In the genomic region with DNA sequence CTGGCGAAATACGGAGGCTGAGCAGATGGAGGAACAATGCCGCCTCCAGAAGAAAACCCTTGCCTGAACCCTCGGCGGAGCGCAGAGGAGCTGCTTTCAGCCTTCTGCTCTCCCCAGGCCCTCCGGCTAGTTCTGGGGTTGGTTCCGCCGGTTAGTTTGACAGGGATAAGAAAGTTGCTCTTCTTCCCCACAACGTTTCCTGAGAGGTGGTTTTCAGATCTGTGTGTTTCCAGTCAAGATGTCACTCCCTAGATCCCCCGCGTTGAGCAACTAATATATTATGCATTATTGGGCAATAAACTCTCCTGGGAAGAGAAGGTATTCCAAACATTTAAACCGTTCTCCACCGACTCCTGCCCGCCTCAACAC, we compare ENCODE assay signal across 9 cellular contexts. TPM values are rescaled to one million over a fixed set of nuclear protein-coding genes. Genes with fewer than 3 reads are reported as not detected.
DNase-seq lines count a peak whose midpoint lies in the region; ATAC-seq, FAIRE-seq and TF ChIP-seq lines count a peak whose summit lies in the region.
"Had no signal": no experiment of that assay in that cellular context is flagged by ENCODE, and none has a peak within 500 bp of the region (broad histone marks: within the 10 kb centered on the region; RNA-seq: fewer than 3 reads in every experiment).

No MANE protein-coding gene starts in this region.

- H3K4me1 ChIP-seq in psoas muscle, result peaks cover 11% of the 10 kb centered on the region

- peak; percentile 63 for DNase-seq in EL
- DNase-seq in RCC 7860 (ENCODE audit: low spot score), result peak; percentile 23
- DNase-seq in Right ventricle myocardium superior, result no peak
- DNase-seq in psoas muscle, result no peak
- no peak for DNase-seq in NAMALWA (ENCODE audit: low spot score)
- DNase-seq in kidney tubule cell (ENCODE audit: low spot score), result no peak
- DNase-seq: stimulated activated naive CD8-positive, alpha-beta T cell treated with anti-CD3 and anti-CD28 coated beads, Interleukin-15, amount 100 ng/mL, for 72 hours had no signal

- FAIRE-seq in RCC 7860 (lab: Jason Lieb, UNC), result no peak

- H3K36me3 ChIP-seq in psoas muscle (ENCODE audit: insufficient read depth in 1 of 2, low read depth in 1 of 2), result no peaks in the 10 kb centered on the region

- WGBS in psoas muscle, 3 donors, result 4 to 7% (median 6%) methylated on average over 15 of the region's 15 CpGs

- H3K27ac ChIP-seq in psoas muscle, result peak overlapping the region; percentile 62

- H3K27me3 ChIP-seq in psoas muscle (ENCODE audit: insufficient read depth in 3 of 3, low read length in 2 of 3), result peaks cover 0 to 40% (median 0%) of the 10 kb centered on the region in 3 donors

- H3K4me3 ChIP-seq in psoas muscle, result peak overlapping the region; percentile 73

- ATAC-seq in Right ventricle myocardium superior (ENCODE audit: poor library complexity) (peak; percentile 15), psoas muscle (no peak), GM21381 (IDR thresholded peaks at IDR 0.05; ENCODE audit: unreplicated experiment) (no peak), GM18907 (IDR thresholded peaks at IDR 0.05; ENCODE audit: unreplicated experiment) (no peak)
- ATAC-seq: stimulated activated naive CD8-positive, alpha-beta T cell treated with anti-CD3 and anti-CD28 coated beads, Interleukin-15, amount 100 ng/mL, for 72 hours had no signal

- no peak for TF ChIP-seq CTCF in psoas muscle (IDR thresholded peaks at IDR 0.05)

- H3K9me3 ChIP-seq in psoas muscle, result no peaks in the 10 kb centered on the region

- intact Hi-C loops in Right ventricle myocardium superior (cut with DNase I), result no loop called here
- intact Hi-C loops in psoas muscle (cut with DNase I), result no loop called here

RNA-seq across cellular contexts. Expression of a gene that starts 0.6 kb away (rescaled TPM):
- total RNA-seq in Right ventricle myocardium superior (7.8 TPM), psoas muscle (1 to 10 TPM in 1 of 4 donors, under 1 TPM in 3; 0.54 to 1.0 (median 0.76) TPM)
- under 1 TPM; 0.04 to 0.12 (median 0.07) TPM for polyA plus RNA-seq in psoas muscle

Comparison
In these comparisons a context has a peak if more than half of its experiments do, and no peak if none do; other contexts are left out.
1. DNase-seq: peak in EL (single experiment) and RCC 7860 (single experiment); none in Right ventricle myocardium superior (single experiment), psoas muscle (0 of 2), NAMALWA (single experiment) and kidney tubule cell (single experiment).